ENCODE assay signal across 1 cellular context in the genomic region with DNA sequence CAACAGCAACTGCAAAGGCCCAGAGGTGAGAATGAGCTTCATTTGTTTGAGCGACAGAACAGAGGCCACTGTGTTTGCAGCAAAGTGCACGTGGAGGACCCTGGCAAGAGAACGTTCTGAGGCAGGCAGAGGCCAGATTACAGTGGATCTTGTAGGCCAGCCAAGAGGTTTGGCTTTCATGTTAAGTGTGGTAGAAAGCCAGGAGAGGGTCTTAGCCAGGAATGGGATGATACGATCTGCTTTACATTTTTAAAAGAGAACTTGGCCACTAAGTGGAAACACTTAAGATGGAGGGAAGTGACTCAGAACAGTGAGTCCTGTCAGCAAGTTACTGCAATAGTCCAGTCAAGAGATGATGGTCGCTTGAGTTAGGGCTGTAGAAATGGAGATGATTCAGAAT.
TF ChIP-seq lines count a peak whose summit lies in the region.

No MANE protein-coding gene starts in this region.

TF ChIP-seq in HepG2, 621 proteins besides CTCF, POLR2A, EP300 and RAD21:
- TF ChIP-seq FOXA1 (IDR thresholded peaks at IDR 0.05) (no peak), FOXA1 (CRISPR knock-in tag; IDR thresholded peaks at IDR 0.05) (no peak), ZNF7 (CRISPR knock-in tag; IDR thresholded peaks at IDR 0.05) (no peak), ZNF30 (CRISPR knock-in tag; IDR thresholded peaks at IDR 0.05) (no peak), ZNF652 (CRISPR knock-in tag; IDR thresholded peaks at IDR 0.05; ENCODE audit: borderline replicate concordance, low read depth) (no peak), ZNF674 (CRISPR knock-in tag; IDR thresholded peaks at IDR 0.05; ENCODE audit: low read depth) (no peak), U2AF2 (IDR thresholded peaks at IDR 0.05; ENCODE audit: low read depth, low read length) (no peak), ZNF24 (IDR thresholded peaks at IDR 0.05) (no peak), ARHGAP35 (CRISPR knock-in tag; IDR thresholded peaks at IDR 0.05; ENCODE audit: borderline replicate concordance) (no peak), PPARG (CRISPR knock-in tag; conservative IDR thresholded peaks at IDR 0.05) (no peak), MIER3 (CRISPR knock-in tag; IDR thresholded peaks at IDR 0.05; ENCODE audit: borderline replicate concordance) (no peak), ZNF773 (CRISPR knock-in tag; IDR thresholded peaks at IDR 0.05; ENCODE audit: borderline replicate concordance) (no peak), NCOA1 (CRISPR knock-in tag; IDR thresholded peaks at IDR 0.05) (no peak), ASH2L (IDR thresholded peaks at IDR 0.05; ENCODE audit: insufficient read length, low read depth, low read length) (no peak), ZNF780A (CRISPR knock-in tag; IDR thresholded peaks at IDR 0.05) (no peak), ZNF878 (CRISPR knock-in tag; IDR thresholded peaks at IDR 0.05) (no peak), PHF5A (CRISPR knock-in tag; IDR thresholded peaks at IDR 0.05; ENCODE audit: low read depth, unreplicated experiment) (no peak), KLF15 (CRISPR knock-in tag; IDR thresholded peaks at IDR 0.05; ENCODE audit: borderline replicate concordance) (no peak)
- TF ChIP-seq, protein P1, sequence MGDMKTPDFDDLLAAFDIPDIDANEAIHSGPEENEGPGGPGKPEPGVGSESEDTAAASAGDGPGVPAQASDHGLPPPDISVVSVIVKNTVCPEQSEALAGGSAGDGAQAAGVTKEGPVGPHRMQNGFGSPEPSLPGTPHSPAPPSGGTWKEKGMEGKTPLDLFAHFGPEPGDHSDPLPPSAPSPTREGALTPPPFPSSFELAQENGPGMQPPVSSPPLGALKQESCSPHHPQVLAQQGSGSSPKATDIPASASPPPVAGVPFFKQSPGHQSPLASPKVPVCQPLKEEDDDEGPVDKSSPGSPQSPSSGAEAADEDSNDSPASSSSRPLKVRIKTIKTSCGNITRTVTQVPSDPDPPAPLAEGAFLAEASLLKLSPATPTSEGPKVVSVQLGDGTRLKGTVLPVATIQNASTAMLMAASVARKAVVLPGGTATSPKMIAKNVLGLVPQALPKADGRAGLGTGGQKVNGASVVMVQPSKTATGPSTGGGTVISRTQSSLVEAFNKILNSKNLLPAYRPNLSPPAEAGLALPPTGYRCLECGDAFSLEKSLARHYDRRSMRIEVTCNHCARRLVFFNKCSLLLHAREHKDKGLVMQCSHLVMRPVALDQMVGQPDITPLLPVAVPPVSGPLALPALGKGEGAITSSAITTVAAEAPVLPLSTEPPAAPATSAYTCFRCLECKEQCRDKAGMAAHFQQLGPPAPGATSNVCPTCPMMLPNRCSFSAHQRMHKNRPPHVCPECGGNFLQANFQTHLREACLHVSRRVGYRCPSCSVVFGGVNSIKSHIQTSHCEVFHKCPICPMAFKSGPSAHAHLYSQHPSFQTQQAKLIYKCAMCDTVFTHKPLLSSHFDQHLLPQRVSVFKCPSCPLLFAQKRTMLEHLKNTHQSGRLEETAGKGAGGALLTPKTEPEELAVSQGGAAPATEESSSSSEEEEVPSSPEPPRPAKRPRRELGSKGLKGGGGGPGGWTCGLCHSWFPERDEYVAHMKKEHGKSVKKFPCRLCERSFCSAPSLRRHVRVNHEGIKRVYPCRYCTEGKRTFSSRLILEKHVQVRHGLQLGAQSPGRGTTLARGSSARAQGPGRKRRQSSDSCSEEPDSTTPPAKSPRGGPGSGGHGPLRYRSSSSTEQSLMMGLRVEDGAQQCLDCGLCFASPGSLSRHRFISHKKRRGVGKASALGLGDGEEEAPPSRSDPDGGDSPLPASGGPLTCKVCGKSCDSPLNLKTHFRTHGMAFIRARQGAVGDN (CRISPR knock-in tag; IDR thresholded peaks at IDR 0.05) = no peak
- TF ChIP-seq, protein P2, sequence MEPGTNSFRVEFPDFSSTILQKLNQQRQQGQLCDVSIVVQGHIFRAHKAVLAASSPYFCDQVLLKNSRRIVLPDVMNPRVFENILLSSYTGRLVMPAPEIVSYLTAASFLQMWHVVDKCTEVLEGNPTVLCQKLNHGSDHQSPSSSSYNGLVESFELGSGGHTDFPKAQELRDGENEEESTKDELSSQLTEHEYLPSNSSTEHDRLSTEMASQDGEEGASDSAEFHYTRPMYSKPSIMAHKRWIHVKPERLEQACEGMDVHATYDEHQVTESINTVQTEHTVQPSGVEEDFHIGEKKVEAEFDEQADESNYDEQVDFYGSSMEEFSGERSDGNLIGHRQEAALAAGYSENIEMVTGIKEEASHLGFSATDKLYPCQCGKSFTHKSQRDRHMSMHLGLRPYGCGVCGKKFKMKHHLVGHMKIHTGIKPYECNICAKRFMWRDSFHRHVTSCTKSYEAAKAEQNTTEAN (CRISPR knock-in tag; conservative IDR thresholded peaks at IDR 0.05) = no peak
